In the genomic region with DNA sequence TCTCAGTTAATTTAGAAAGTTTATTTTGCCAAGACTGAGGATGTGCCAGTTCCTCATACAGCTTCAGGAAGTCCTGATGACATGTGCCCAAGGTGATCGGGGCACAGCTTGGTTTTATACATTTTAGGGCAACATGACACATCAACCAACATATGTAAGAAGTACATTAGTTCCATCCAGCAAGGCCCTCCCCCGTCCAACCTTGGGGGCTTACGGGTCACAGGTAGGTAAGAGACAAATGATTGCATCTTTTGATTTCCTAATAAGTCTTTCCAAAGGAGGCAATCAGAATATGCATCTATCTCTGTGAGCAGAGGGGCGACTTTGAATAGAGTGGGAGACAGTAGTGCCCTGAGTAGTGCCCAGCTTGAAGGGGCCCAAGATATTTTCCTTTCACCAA, we compare ENCODE assay signal across 8 cellular contexts. TPM values are rescaled to one million over a fixed set of nuclear protein-coding genes. Genes with fewer than 3 reads are reported as not detected.
"Had no signal": no experiment of that assay in that cellular context is flagged by ENCODE, and none has a peak within 500 bp of the region (broad histone marks: within the 10 kb centered on the region; RNA-seq: fewer than 3 reads in every experiment).

No MANE protein-coding gene starts in this region.

- H3K36me3 Mint-ChIP-seq: IgD-negative memory B cell had no signal

- ATAC-seq: HepG2, K562 had no signal

- DNase-seq: IMR-90, KBM-7 had no signal

- H3K4me3 Mint-ChIP-seq: IgD-negative memory B cell had no signal

- H3K27ac Mint-ChIP-seq: IgD-negative memory B cell had no signal

- H3K4me3 ChIP-seq: K562 had no signal

- H3K27ac ChIP-seq: HL-60 had no signal

RNA-seq across cellular contexts. Expression of a gene that starts 19.6 kb away (rescaled TPM):
- total RNA-seq: HT-29, HT1080, IMR-90, K562 had no signal
